ENCODE assay signal across 8 cellular contexts in genomic region chr4:84578540-84579409, GRCh38. TPM values are rescaled to one million over a fixed set of nuclear protein-coding genes. Genes with fewer than 3 reads are reported as not detected.
A peak's percentile ranks its signal among the peaks of the same experiment; 100 is the strongest.
DNase-seq lines count a peak whose midpoint lies in the region; ATAC-seq and TF ChIP-seq lines count a peak whose summit lies in the region.

No MANE protein-coding gene starts in this region.

- H3K27me3 ChIP-seq in HCT116 (ENCODE audit: insufficient read depth, low read length) = no peaks in the 10 kb centered on the region
- H3K27me3 ChIP-seq in transverse colon = peaks cover 4% of the 10 kb centered on the region

- H3K4me1 ChIP-seq in HCT116 (ENCODE audit: control insufficient read depth in 1 of 2, insufficient read depth in 2 of 2, low read length in 2 of 2) (peaks cover 10 to 28% of the 10 kb centered on the region in 2 experiments; a peak in 3 of 4 replicates), transverse colon (peaks cover 4 to 9% (median 5%) of the 10 kb centered on the region in 4 donors)

- peak; percentile 19 for DNase-seq in COLO668 (lab: John Stamatoyannopoulos, UW; ENCODE audit: unreplicated experiment)
- peak; percentile 51 for DNase-seq in HCT116 (ENCODE audit: low read depth, low spot score)
- peak; percentile 20 for DNase-seq in SK-N-DZ (ENCODE audit: low spot score)
- DNase-seq in foreskin fibroblast = peak; percentile 21 to 67
- DNase-seq in transverse colon = peak; percentile 20
- DNase-seq in GM13977 (ENCODE audit: low spot score) = no peak
- DNase-seq in activated CD4-positive, alpha-beta memory T cell treated with anti-CD3 and anti-CD28 coated beads for 36 hours = no peak

- no peaks in the 10 kb centered on the region for H3K9me2 ChIP-seq in HCT116 (ENCODE audit: insufficient read depth)

- no peak for ATAC-seq in HCT116
- ATAC-seq in GM18858 (IDR thresholded peaks at IDR 0.05; ENCODE audit: unreplicated experiment) = no peak

- H3K4me3 Mint-ChIP-seq in activated CD4-positive, alpha-beta memory T cell treated with anti-CD3 and anti-CD28 coated beads for 36 hours = no peak overlapping the region

- intact Hi-C loops in HCT116 (cut with micrococcal nuclease) = no loop called here
- intact Hi-C loops in transverse colon (cut with DNase I; ENCODE audit: low total_unique reads) = no loop called here
- intact Hi-C loops in activated CD4-positive, alpha-beta memory T cell treated with anti-CD3 and anti-CD28 coated beads for 36 hours (cut with micrococcal nuclease) = no loop called here

- CTCF ChIA-PET in HCT116 (lab: Charles Lee) = interaction anchor here (0.7 to 2.4 kb wide), 15 partner anchors 13 to 506 kb away, joined by 3 to 34 read pairs (median 5); partner anchors contain the start of gene WDFY3
- CTCF ChIA-PET in activated CD4-positive, alpha-beta memory T cell treated with anti-CD3 and anti-CD28 coated beads for 36 hours (lab: Charles Lee) = interaction anchor here (0.5 to 1.6 kb wide), 9 partner anchors 9 to 392 kb away, joined by 3 to 14 read pairs (median 3); partner anchors contain the start of gene WDFY3

- 63 to 66% methylated on average over 4 of the region's 4 CpGs for WGBS in transverse colon (ENCODE audit: low coverage in 1 of 2), 2 donors

- RAD21 ChIA-PET in HCT116 (lab: Charles Lee; ENCODE audit: low non-redundant PET in 1 of 2, low total read pairs in 2 of 2, uncharacterized antibody in 2 of 2, unreplicated experiment in 2 of 2) = interaction anchor here (0.5 to 1.6 kb wide), 7 partner anchors 102 to 572 kb away, joined by 3 to 5 read pairs (median 3); no protein-coding TSS in a partner anchor

- H2AFZ ChIP-seq in HCT116 (ENCODE audit: low read depth, low read length, poor library complexity, severe bottlenecking) = no peak overlapping the region

- H3K27ac ChIP-seq in HCT116 (ENCODE audit: low read depth, low read length) = no peak overlapping the region
- no peak overlapping the region for H3K27ac ChIP-seq in transverse colon

- no peak overlapping the region for H3K27ac Mint-ChIP-seq in activated CD4-positive, alpha-beta memory T cell treated with anti-CD3 and anti-CD28 coated beads for 36 hours

- TF ChIP-seq RAD21 in HCT116 (IDR thresholded peaks at IDR 0.05; ENCODE audit: low read depth) = peak; percentile 85

- H3K4me1 Mint-ChIP-seq in activated CD4-positive, alpha-beta memory T cell treated with anti-CD3 and anti-CD28 coated beads for 36 hours (ENCODE audit: low read depth) = peaks cover 15% of the 10 kb centered on the region

- POLR2A ChIA-PET in HCT116 (lab: Charles Lee) = interaction anchor here (1.2 kb wide), 1 partner anchor 18 kb away, joined by 3 read pairs; no protein-coding TSS in a partner anchor
- POLR2A ChIA-PET in activated CD4-positive, alpha-beta memory T cell treated with anti-CD3 and anti-CD28 coated beads for 36 hours (lab: Charles Lee) = interaction anchor here (0.6 kb wide), 1 partner anchor 80 kb away, joined by 3 read pairs; the partner anchor contains the start of gene NKX6-1

- H3K4me2 ChIP-seq in HCT116 (ENCODE audit: low read length) = no peak overlapping the region

- H3K9me3 ChIP-seq in HCT116 (ENCODE audit: control insufficient read depth in 1 of 2, insufficient read depth in 1 of 2, low read depth in 1 of 2, low read length in 2 of 2) (no peaks in the 10 kb centered on the region), transverse colon (no peaks in the 10 kb centered on the region)

- TF ChIP-seq CTCF in HCT116 (IDR thresholded peaks at IDR 0.05 in 2 of 3, conservative IDR thresholded peaks at IDR 0.05 in 1 of 3; ENCODE audit: borderline replicate concordance in 1 of 3, insufficient read depth in 1 of 3, low read depth in 2 of 3, low read length in 2 of 3) = peak; percentile 60 to 71 (median 67); a peak in 5 of 6 replicates
- peak; percentile 74 for TF ChIP-seq CTCF in foreskin fibroblast (IDR thresholded peaks at IDR 0.05; ENCODE audit: low read depth, low read length)
- peak in 4 of 5 experiments; percentile 37 to 51 (median 42) for TF ChIP-seq CTCF in transverse colon (IDR thresholded peaks at IDR 0.05)
- TF ChIP-seq CTCF in GM13977 (IDR thresholded peaks at IDR 0.05; ENCODE audit: extremely low read depth, insufficient read depth, missing control alignments) = no peak

- peaks cover 19% of the 10 kb centered on the region for H3K27me3 Mint-ChIP-seq in activated CD4-positive, alpha-beta memory T cell treated with anti-CD3 and anti-CD28 coated beads for 36 hours

- no peak for TF ChIP-seq POLR2A in HCT116 (IDR thresholded peaks at IDR 0.05; ENCODE audit: borderline replicate concordance, extremely low read depth, insufficient read depth, insufficient read length)
- no peak for TF ChIP-seq POLR2A in transverse colon (IDR thresholded peaks at IDR 0.05)

- H3K79me2 ChIP-seq in HCT116 (ENCODE audit: insufficient read depth, low read length) = 0 out of 2 replicates have a peak, but pooled peaks cover under 1% of the 10 kb centered on the region

- TF ChIP-seq EP300 in transverse colon (IDR thresholded peaks at IDR 0.05; ENCODE audit: low read depth) = no peak

- H4K20me1 ChIP-seq in HCT116 (ENCODE audit: insufficient read depth) = no peaks in the 10 kb centered on the region

- no peaks in the 10 kb centered on the region for H3K36me3 ChIP-seq in HCT116 (ENCODE audit: control insufficient read depth in 1 of 2, insufficient read depth in 2 of 2, low read length in 2 of 2)
- no peaks in the 10 kb centered on the region for H3K36me3 ChIP-seq in transverse colon

- BruUV-seq in HCT116 (replicated peaks; lab: Mats Ljungman, UMichigan) = no TSS peak

- H3K36me3 Mint-ChIP-seq in activated CD4-positive, alpha-beta memory T cell treated with anti-CD3 and anti-CD28 coated beads for 36 hours = no peaks in the 10 kb centered on the region

- in situ Hi-C loops in transverse colon (cut with MboI; ENCODE audit: low pct_ligation_motif_present in 1 of 4, low pct_unique_long_range_greater_than_20kb in 1 of 4, low sequenced_read_pairs in 3 of 4) (no loop called here), GM13977 (cut with MboI; ENCODE audit: low pct_unique_long_range_greater_than_20kb, low sequenced_read_pairs, unreplicated experiment) (no loop called here)

- no peak overlapping the region for H3K9ac ChIP-seq in HCT116 (ENCODE audit: low read length)

- H3K4me3 ChIP-seq in HCT116 (replicated peaks in 1 of 2; ENCODE audit: low read depth in 1 of 2, low read length in 2 of 2) (no peak overlapping the region), foreskin fibroblast (ENCODE audit: low read depth in 1 of 2, low read length in 2 of 2) (no peak overlapping the region), transverse colon (no peak overlapping the region)

- no peaks in the 10 kb centered on the region for H3K9me3 Mint-ChIP-seq in activated CD4-positive, alpha-beta memory T cell treated with anti-CD3 and anti-CD28 coated beads for 36 hours

TF ChIP-seq in HCT116, 20 proteins besides CTCF, POLR2A, EP300 and RAD21:
- TF ChIP-seq CEBPB (IDR thresholded peaks at IDR 0.05; ENCODE audit: low read depth) (no peak), EZH2 (IDR thresholded peaks at IDR 0.05) (no peak), FOSL1 (IDR thresholded peaks at IDR 0.05; ENCODE audit: low read depth) (no peak), ZFX (IDR thresholded peaks at IDR 0.05) (no peak), YY1 (IDR thresholded peaks at IDR 0.05; ENCODE audit: extremely low read depth, insufficient replicate concordance, low read depth, low read length) (no peak), ELF1 (IDR thresholded peaks at IDR 0.05; ENCODE audit: borderline replicate concordance, low read depth) (no peak), ZNF274 (IDR thresholded peaks at IDR 0.05; ENCODE audit: low read depth, low read length) (no peak)
- TF ChIP-seq, protein P1, sequence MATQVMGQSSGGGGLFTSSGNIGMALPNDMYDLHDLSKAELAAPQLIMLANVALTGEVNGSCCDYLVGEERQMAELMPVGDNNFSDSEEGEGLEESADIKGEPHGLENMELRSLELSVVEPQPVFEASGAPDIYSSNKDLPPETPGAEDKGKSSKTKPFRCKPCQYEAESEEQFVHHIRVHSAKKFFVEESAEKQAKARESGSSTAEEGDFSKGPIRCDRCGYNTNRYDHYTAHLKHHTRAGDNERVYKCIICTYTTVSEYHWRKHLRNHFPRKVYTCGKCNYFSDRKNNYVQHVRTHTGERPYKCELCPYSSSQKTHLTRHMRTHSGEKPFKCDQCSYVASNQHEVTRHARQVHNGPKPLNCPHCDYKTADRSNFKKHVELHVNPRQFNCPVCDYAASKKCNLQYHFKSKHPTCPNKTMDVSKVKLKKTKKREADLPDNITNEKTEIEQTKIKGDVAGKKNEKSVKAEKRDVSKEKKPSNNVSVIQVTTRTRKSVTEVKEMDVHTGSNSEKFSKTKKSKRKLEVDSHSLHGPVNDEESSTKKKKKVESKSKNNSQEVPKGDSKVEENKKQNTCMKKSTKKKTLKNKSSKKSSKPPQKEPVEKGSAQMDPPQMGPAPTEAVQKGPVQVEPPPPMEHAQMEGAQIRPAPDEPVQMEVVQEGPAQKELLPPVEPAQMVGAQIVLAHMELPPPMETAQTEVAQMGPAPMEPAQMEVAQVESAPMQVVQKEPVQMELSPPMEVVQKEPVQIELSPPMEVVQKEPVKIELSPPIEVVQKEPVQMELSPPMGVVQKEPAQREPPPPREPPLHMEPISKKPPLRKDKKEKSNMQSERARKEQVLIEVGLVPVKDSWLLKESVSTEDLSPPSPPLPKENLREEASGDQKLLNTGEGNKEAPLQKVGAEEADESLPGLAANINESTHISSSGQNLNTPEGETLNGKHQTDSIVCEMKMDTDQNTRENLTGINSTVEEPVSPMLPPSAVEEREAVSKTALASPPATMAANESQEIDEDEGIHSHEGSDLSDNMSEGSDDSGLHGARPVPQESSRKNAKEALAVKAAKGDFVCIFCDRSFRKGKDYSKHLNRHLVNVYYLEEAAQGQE (IDR thresholded peaks at IDR 0.05; ENCODE audit: low read depth) = no peak
- TF ChIP-seq, protein P2, sequence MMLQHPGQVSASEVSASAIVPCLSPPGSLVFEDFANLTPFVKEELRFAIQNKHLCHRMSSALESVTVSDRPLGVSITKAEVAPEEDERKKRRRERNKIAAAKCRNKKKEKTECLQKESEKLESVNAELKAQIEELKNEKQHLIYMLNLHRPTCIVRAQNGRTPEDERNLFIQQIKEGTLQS (IDR thresholded peaks at IDR 0.05) = no peak

RNA-seq across cellular contexts. Expression of gene CDS1, which starts 4.2 kb away (rescaled TPM):
- total RNA-seq in HCT116 (2021; ENCODE audit: unreplicated experiment) (14.6 TPM), transverse colon (10 to 100 TPM; 21.6 to 44.0 (median 34.5) TPM)
- 6.5 and 7.5 TPM in 2 replicates for polyA plus RNA-seq in HCT116 (2012)
- 0.54 and 0.93 TPM in 2 replicates for polyA plus RNA-seq in SK-N-DZ (2014; cell fraction: cytosol; rRNA removed)
- polyA plus RNA-seq in SK-N-DZ (2014; cell fraction: nucleus; rRNA removed) = 1.1 and 1.8 TPM in 2 replicates
- under 1 TPM; 0.17 to 0.24 TPM for total RNA-seq in activated CD4-positive, alpha-beta memory T cell treated with anti-CD3 and anti-CD28 coated beads for 36 hours

Comparison
In these comparisons a context has a peak if more than half of its experiments do, and no peak if none do; other contexts are left out.
1. DNase-seq: peak in COLO668 (single experiment), HCT116 (single experiment), SK-N-DZ (single experiment), foreskin fibroblast (2 of 2) and transverse colon (single experiment); none in GM13977 (single experiment) and activated CD4-positive, alpha-beta memory T cell treated with anti-CD3 and anti-CD28 coated beads for 36 hours (single experiment).
2. RNA of gene CDS1, which starts 4.2 kb away (total RNA-seq): 21.6 to 44.0 TPM in transverse colon and 14.6 TPM in HCT116 (single experiment); 0.17 to 0.24 TPM in activated CD4-positive, alpha-beta memory T cell treated with anti-CD3 and anti-CD28 coated beads for 36 hours; every median in the first group is over 10 times any median in the second.